17 cellular contexts compared by ENCODE assay signal in genomic region chr3:172696357-172696756, GRCh38.
"Had no signal": no experiment of that assay in that cellular context is flagged by ENCODE, and none has a peak within 500 bp of the region (broad histone marks: within the 10 kb centered on the region; RNA-seq: fewer than 3 reads in every experiment).

No MANE protein-coding gene starts in this region.

- H3K27ac ChIP-seq: neural progenitor cell, sigmoid colon, upper lobe of right lung had no signal

- H3K4me2 ChIP-seq: neural progenitor cell had no signal

- FAIRE-seq: bronchial epithelial cell, keratinocyte had no signal

- H3K4me1 ChIP-seq: neural progenitor cell had no signal

- ATAC-seq: activated naive CD4-positive, alpha-beta T cell treated with anti-CD3 and anti-CD28 coated beads, Interleukin-2, amount 50 U/mL, for 72 hours; activated T-helper 17 cell treated with anti-CD3 and anti-CD28 coated beads, Interleukin-2, amount 50 U/mL, for 72 hours; heart right ventricle; naive thymus-derived CD8-positive, alpha-beta T cell; upper lobe of right lung; WTC11 had no signal

- H3K27ac Mint-ChIP-seq: activated naive CD4-positive, alpha-beta T cell treated with anti-CD3 and anti-CD28 coated beads, Interleukin-2, amount 50 U/mL, for 72 hours; activated T-cell treated with anti-CD3 and anti-CD28 coated beads, Interleukin-2, amount 50 U/mL, for 24 hours; activated T-helper 17 cell treated with anti-CD3 and anti-CD28 coated beads, Interleukin-2, amount 50 U/mL, for 72 hours; naive thymus-derived CD8-positive, alpha-beta T cell; neural progenitor cell; T-helper 1 cell treated with Interleukin-12 subunit alpha and Interleukin-12 subunit beta and Interleukin-4 antibody, amounts not matched to agents 30 μg/mL and 1 μg/mL, for 36 hours; WTC11 had no signal

- H3K9ac ChIP-seq: neural progenitor cell had no signal

- H3K36me3 Mint-ChIP-seq: neural progenitor cell, WTC11 had no signal

- H2AFZ ChIP-seq: neural progenitor cell had no signal

- H3K36me3 ChIP-seq: heart right ventricle, neural progenitor cell, sigmoid colon, upper lobe of right lung had no signal

- H3K9me3 ChIP-seq: heart right ventricle, sigmoid colon, upper lobe of right lung had no signal

- H3K4me3 ChIP-seq: heart right ventricle, neural progenitor cell, sigmoid colon, upper lobe of right lung had no signal

- H3K27me3 ChIP-seq: heart right ventricle, neural progenitor cell, sigmoid colon, upper lobe of right lung had no signal

- H3K4me3 Mint-ChIP-seq: activated T-cell treated with anti-CD3 and anti-CD28 coated beads, Interleukin-2, amount 50 U/mL, for 24 hours; activated T-helper 17 cell treated with anti-CD3 and anti-CD28 coated beads, Interleukin-2, amount 50 U/mL, for 72 hours; naive thymus-derived CD8-positive, alpha-beta T cell; neural progenitor cell; T-helper 1 cell treated with Interleukin-12 subunit alpha and Interleukin-12 subunit beta and Interleukin-4 antibody, amounts not matched to agents 30 μg/mL and 1 μg/mL, for 36 hours; WTC11 had no signal

- DNase-seq: activated CD8-positive, alpha-beta memory T cell treated with anti-CD3 and anti-CD28 coated beads, Interleukin-2, amount 50 U/mL, for 4 hours; activated T-cell treated with anti-CD3 and anti-CD28 coated beads, Interleukin-2, amount 50 U/mL, for 24 hours; amniotic stem cell; heart right ventricle; naive thymus-derived CD8-positive, alpha-beta T cell; sigmoid colon; stimulated activated CD4-positive, alpha-beta T cell treated with anti-CD3 and anti-CD28 coated beads, Interleukin-2, amount 100 ng/mL, for 48 hours; stimulated activated naive CD4-positive, alpha-beta T cell; T1000; upper lobe of right lung had no signal

- H3K27me3 Mint-ChIP-seq: activated T-cell treated with anti-CD3 and anti-CD28 coated beads, Interleukin-2, amount 50 U/mL, for 24 hours; activated T-helper 17 cell treated with anti-CD3 and anti-CD28 coated beads, Interleukin-2, amount 50 U/mL, for 72 hours; naive thymus-derived CD8-positive, alpha-beta T cell had no signal

- H3K9me3 Mint-ChIP-seq: activated T-cell treated with anti-CD3 and anti-CD28 coated beads, Interleukin-2, amount 50 U/mL, for 24 hours; activated T-helper 17 cell treated with anti-CD3 and anti-CD28 coated beads, Interleukin-2, amount 50 U/mL, for 72 hours; naive thymus-derived CD8-positive, alpha-beta T cell; neural progenitor cell; WTC11 had no signal
